In genomic region chr16:82133798-82134197, GRCh38 we compare ENCODE assay signal across 23 cellular contexts. TPM values are rescaled to one million over a fixed set of nuclear protein-coding genes. Genes with fewer than 3 reads are reported as not detected.
A peak's percentile ranks its signal among the peaks of the same experiment; 100 is the strongest.
DNase-seq lines count a peak whose midpoint lies in the region; ATAC-seq lines count a peak whose summit lies in the region.
"Had no signal": no experiment of that assay in that cellular context is flagged by ENCODE, and none has a peak within 500 bp of the region (broad histone marks: within the 10 kb centered on the region; RNA-seq: fewer than 3 reads in every experiment).

No MANE protein-coding gene starts in this region.

- peaks cover 25% of the 10 kb centered on the region for H3K4me1 Mint-ChIP-seq in activated CD4-positive, alpha-beta T cell treated with anti-CD3 and anti-CD28 coated beads, Interleukin-2, amount 10 ng/mL, durations not matched to agents 7 days and 5 days
- peaks cover 36% of the 10 kb centered on the region for H3K4me1 Mint-ChIP-seq in activated CD8-positive, alpha-beta T cell treated with anti-CD3 and anti-CD28 coated beads, Interleukin-2, amount 10 ng/mL, durations not matched to agents 7 days and 5 days (ENCODE audit: low read depth)
- peaks cover 8 to 25% (median 18%) of the 10 kb centered on the region in 7 donors for H3K4me1 Mint-ChIP-seq in naive thymus-derived CD4-positive, alpha-beta T cell

- POLR2A ChIA-PET in activated CD4-positive, alpha-beta T cell treated with anti-CD3 and anti-CD28 coated beads, Interleukin-2, amount 10 ng/mL, durations not matched to agents 7 days and 5 days (lab: Charles Lee) = no interaction called here
- POLR2A ChIA-PET in activated CD8-positive, alpha-beta T cell treated with anti-CD3 and anti-CD28 coated beads, Interleukin-2, amount 10 ng/mL, durations not matched to agents 7 days and 5 days (lab: Charles Lee) = interaction anchor here (1.8 kb wide), 1 partner anchor 36 kb away, joined by 8 read pairs; the partner anchor contains the start of gene MPHOSPH6
- POLR2A ChIA-PET in naive thymus-derived CD4-positive, alpha-beta T cell (lab: Charles Lee) = no interaction called here

- H3K4me3 Mint-ChIP-seq in activated CD4-positive, alpha-beta T cell treated with anti-CD3 and anti-CD28 coated beads, Interleukin-2, amount 10 ng/mL, durations not matched to agents 7 days and 5 days = peak overlapping the region; percentile 13
- peak overlapping the region; percentile 45 for H3K4me3 Mint-ChIP-seq in activated CD8-positive, alpha-beta T cell treated with anti-CD3 and anti-CD28 coated beads, Interleukin-2, amount 10 ng/mL, durations not matched to agents 7 days and 5 days
- peak overlapping the region; percentile 60 to 84 (median 70) for H3K4me3 Mint-ChIP-seq in naive thymus-derived CD4-positive, alpha-beta T cell
- H3K4me3 Mint-ChIP-seq: H9 had no signal

- peak overlapping the region; percentile 79 for H3K27ac Mint-ChIP-seq in activated CD4-positive, alpha-beta T cell treated with anti-CD3 and anti-CD28 coated beads, Interleukin-2, amount 10 ng/mL, durations not matched to agents 7 days and 5 days
- H3K27ac Mint-ChIP-seq in activated CD8-positive, alpha-beta T cell treated with anti-CD3 and anti-CD28 coated beads, Interleukin-2, amount 10 ng/mL, durations not matched to agents 7 days and 5 days = peak overlapping the region; percentile 71
- H3K27ac Mint-ChIP-seq in naive thymus-derived CD4-positive, alpha-beta T cell = peak overlapping the region; percentile 34 to 92 (median 65)

- CTCF ChIA-PET in activated CD4-positive, alpha-beta T cell treated with anti-CD3 and anti-CD28 coated beads, Interleukin-2, amount 10 ng/mL, durations not matched to agents 7 days and 5 days (lab: Charles Lee) = interaction anchor here (0.7 to 0.9 kb wide), 2 partner anchors 33 to 63 kb away, joined by 3 to 5 read pairs; no protein-coding TSS in a partner anchor
- CTCF ChIA-PET in activated CD8-positive, alpha-beta T cell treated with anti-CD3 and anti-CD28 coated beads, Interleukin-2, amount 10 ng/mL, durations not matched to agents 7 days and 5 days (lab: Charles Lee) = interaction anchor here (0.9 to 1.6 kb wide), 6 partner anchors 26 to 260 kb away, joined by 3 to 6 read pairs (median 3); no protein-coding TSS in a partner anchor
- CTCF ChIA-PET in naive thymus-derived CD4-positive, alpha-beta T cell (lab: Charles Lee) = no interaction called here

- peaks cover 1% of the 10 kb centered on the region for H3K9me3 Mint-ChIP-seq in activated CD4-positive, alpha-beta T cell treated with anti-CD3 and anti-CD28 coated beads, Interleukin-2, amount 10 ng/mL, durations not matched to agents 7 days and 5 days
- H3K9me3 Mint-ChIP-seq in activated CD8-positive, alpha-beta T cell treated with anti-CD3 and anti-CD28 coated beads, Interleukin-2, amount 10 ng/mL, durations not matched to agents 7 days and 5 days (ENCODE audit: insufficient read depth) = peaks cover 7% of the 10 kb centered on the region
- H3K9me3 Mint-ChIP-seq in naive thymus-derived CD4-positive, alpha-beta T cell = peaks cover 0 to 4% (median 0%) of the 10 kb centered on the region in 11 donors
- H3K9me3 Mint-ChIP-seq: activated T-cell treated with anti-CD3 and anti-CD28 coated beads, Interleukin-2, amount 50 U/mL, for 4 hours; H9 had no signal

- intact Hi-C loops in naive thymus-derived CD4-positive, alpha-beta T cell (cut with micrococcal nuclease) = loop anchor here in 1 of 2 donors (5.0 kb wide), 1 partner anchor 39 kb away; the partner anchor contains the start of gene MPHOSPH6

- H3K27me3 ChIP-seq in naive thymus-derived CD4-positive, alpha-beta T cell (ENCODE audit: control insufficient read depth in 2 of 2, insufficient read depth in 2 of 2, low read length in 2 of 2) = no peaks in the 10 kb centered on the region
- H3K27me3 ChIP-seq: esophagus muscularis mucosa had no signal

- H3K27ac ChIP-seq in naive thymus-derived CD4-positive, alpha-beta T cell (ENCODE audit: low read depth, low read length) = peak overlapping the region; percentile 34
- H3K27ac ChIP-seq: A549, esophagus muscularis mucosa had no signal

- H3K4me3 ChIP-seq in Jurkat, Clone E6-1 (ENCODE audit: low read length) = no peak overlapping the region; the same call in 1 of the 2 replicates
- H3K4me3 ChIP-seq in naive thymus-derived CD4-positive, alpha-beta T cell (ENCODE audit: low read length) = peak overlapping the region; percentile 42
- H3K4me3 ChIP-seq: A549, esophagus muscularis mucosa had no signal

- peaks cover 5 to 11% of the 10 kb centered on the region in 2 donors for H3K4me1 ChIP-seq in naive thymus-derived CD4-positive, alpha-beta T cell (ENCODE audit: control insufficient read depth in 2 of 2, insufficient read depth in 2 of 2, low read length in 2 of 2)
- H3K4me1 ChIP-seq: A549, esophagus muscularis mucosa had no signal

- peak; percentile 92 for ATAC-seq in activated CD8-positive, alpha-beta T cell treated with anti-CD3 and anti-CD28 coated beads, Interleukin-2, amount 10 ng/mL, durations not matched to agents 7 days and 5 days
- ATAC-seq in naive thymus-derived CD4-positive, alpha-beta T cell = peak; percentile 64
- ATAC-seq in GM18498 (IDR thresholded peaks at IDR 0.05; ENCODE audit: unreplicated experiment) = no peak
- no peak for ATAC-seq in HG02588 (IDR thresholded peaks at IDR 0.05; ENCODE audit: unreplicated experiment)
- ATAC-seq: A549 had no signal

- no peaks in the 10 kb centered on the region for H3K36me3 ChIP-seq in naive thymus-derived CD4-positive, alpha-beta T cell (ENCODE audit: control insufficient read depth in 2 of 3, insufficient read depth in 3 of 3, low read length in 3 of 3)
- H3K36me3 ChIP-seq: esophagus muscularis mucosa had no signal

- peaks cover 10% of the 10 kb centered on the region for H3K36me3 Mint-ChIP-seq in activated CD4-positive, alpha-beta T cell treated with anti-CD3 and anti-CD28 coated beads, Interleukin-2, amount 10 ng/mL, durations not matched to agents 7 days and 5 days (ENCODE audit: low read depth)
- peaks cover 28% of the 10 kb centered on the region for H3K36me3 Mint-ChIP-seq in activated CD8-positive, alpha-beta T cell treated with anti-CD3 and anti-CD28 coated beads, Interleukin-2, amount 10 ng/mL, durations not matched to agents 7 days and 5 days (ENCODE audit: low read depth)
- peaks cover 0 to 17% (median 11%) of the 10 kb centered on the region in 5 donors for H3K36me3 Mint-ChIP-seq in naive thymus-derived CD4-positive, alpha-beta T cell

- no peaks in the 10 kb centered on the region for H3K9me3 ChIP-seq in naive thymus-derived CD4-positive, alpha-beta T cell (ENCODE audit: control insufficient read depth in 2 of 3, low read length in 3 of 3)
- H3K9me3 ChIP-seq: A549, esophagus muscularis mucosa had no signal

- peak; percentile 31 for DNase-seq in activated CD4-positive, alpha-beta T cell treated with anti-CD3 and anti-CD28 coated beads, Interleukin-2, amount 10 ng/mL, durations not matched to agents 7 days and 5 days
- DNase-seq in activated CD4-positive, alpha-beta T cell treated with anti-CD3 and anti-CD28 coated beads, Interleukin-2, amount 50 U/mL, for 1 hour = no peak
- DNase-seq in Jurkat, Clone E6-1 (ENCODE audit: low read depth, low spot score) = peak; percentile 84
- DNase-seq in activated CD8-positive, alpha-beta T cell treated with anti-CD3 and anti-CD28 coated beads, Interleukin-2, amount 10 ng/mL, durations not matched to agents 7 days and 5 days = peak; percentile 52
- peak in 6 of 9 donors; percentile 19 to 47 (median 30) for DNase-seq in naive thymus-derived CD4-positive, alpha-beta T cell
- DNase-seq in A172 (ENCODE audit: low spot score) = no peak
- DNase-seq: activated T-cell treated with anti-CD3 and anti-CD28 coated beads, Interleukin-2, amount 50 U/mL, for 4 hours; anterior cingulate cortex; cerebellar nuclear complex; effector CD8-positive, alpha-beta T cell; H9; kidney glomerular epithelial cell; mesendoderm; MM.1S; NCI-H1436 treated with DMSO at 0.1 percent for 48 hours; NCI-H748 treated with DMSO at 0.1 percent for 48 hours; OCI-M1; stimulated activated CD4-positive, alpha-beta T cell treated with anti-CD3 and anti-CD28 coated beads, Interleukin-2, amount 100 ng/mL, for 48 hours; T-helper 9 cell had no signal

- H3K27me3 Mint-ChIP-seq in activated CD4-positive, alpha-beta T cell treated with anti-CD3 and anti-CD28 coated beads, Interleukin-2, amount 10 ng/mL, durations not matched to agents 7 days and 5 days = no peaks in the 10 kb centered on the region
- H3K27me3 Mint-ChIP-seq in activated CD8-positive, alpha-beta T cell treated with anti-CD3 and anti-CD28 coated beads, Interleukin-2, amount 10 ng/mL, durations not matched to agents 7 days and 5 days (ENCODE audit: low read depth) = no peaks in the 10 kb centered on the region
- H3K27me3 Mint-ChIP-seq in naive thymus-derived CD4-positive, alpha-beta T cell = peaks cover 0 to 2% (median 0%) of the 10 kb centered on the region in 5 donors

RNA-seq across cellular contexts. Expression of gene MPHOSPH6, which starts 36.2 kb away (rescaled TPM):
- 10 to 100 TPM; 36.7 to 39.0 TPM for total RNA-seq in activated CD4-positive, alpha-beta T cell treated with anti-CD3 and anti-CD28 coated beads, Interleukin-2, amount 10 ng/mL, durations not matched to agents 7 days and 5 days
- 78.0 TPM for polyA plus RNA-seq in Jurkat, Clone E6-1 (2012; ENCODE audit: insufficient read depth, insufficient read length)
- 10 to 100 TPM; 44.5 to 44.8 TPM for total RNA-seq in activated CD8-positive, alpha-beta T cell treated with anti-CD3 and anti-CD28 coated beads, Interleukin-2, amount 10 ng/mL, durations not matched to agents 7 days and 5 days
- 10 to 100 TPM; 15.6 to 30.4 (median 23.3) TPM for total RNA-seq in naive thymus-derived CD4-positive, alpha-beta T cell
- polyA plus RNA-seq in naive thymus-derived CD4-positive, alpha-beta T cell = 10 to 100 TPM; 15.6 to 47.3 TPM
- 95.9 and 115 TPM in 2 replicates for total RNA-seq in A172 (2014; rRNA removed; shearing (Covaris generic))

Comparison
In these comparisons a context has a peak if more than half of its experiments do, and no peak if none do; other contexts are left out.
1. DNase-seq: peak in activated CD4-positive, alpha-beta T cell treated with anti-CD3 and anti-CD28 coated beads, Interleukin-2, amount 10 ng/mL, durations not matched to agents 7 days and 5 days (single experiment), Jurkat, Clone E6-1 (single experiment), activated CD8-positive, alpha-beta T cell treated with anti-CD3 and anti-CD28 coated beads, Interleukin-2, amount 10 ng/mL, durations not matched to agents 7 days and 5 days (single experiment) and naive thymus-derived CD4-positive, alpha-beta T cell (6 of 9); none in activated CD4-positive, alpha-beta T cell treated with anti-CD3 and anti-CD28 coated beads, Interleukin-2, amount 50 U/mL, for 1 hour (single experiment) and A172 (single experiment).
2. H3K4me3 Mint-ChIP-seq: peak in every context shown above with its lines; median percentile 70 in naive thymus-derived CD4-positive, alpha-beta T cell; 45 in activated CD8-positive, alpha-beta T cell treated with anti-CD3 and anti-CD28 coated beads, Interleukin-2, amount 10 ng/mL, durations not matched to agents 7 days and 5 days; 13 in activated CD4-positive, alpha-beta T cell treated with anti-CD3 and anti-CD28 coated beads, Interleukin-2, amount 10 ng/mL, durations not matched to agents 7 days and 5 days.
3. ATAC-seq: peak in activated CD8-positive, alpha-beta T cell treated with anti-CD3 and anti-CD28 coated beads, Interleukin-2, amount 10 ng/mL, durations not matched to agents 7 days and 5 days (single experiment) and naive thymus-derived CD4-positive, alpha-beta T cell (single experiment); none in GM18498 (single experiment) and HG02588 (single experiment).
4. Peak in every context shown above with its lines, with median percentiles within 50 percentile points of each other: H3K27ac Mint-ChIP-seq.